In the genomic region with DNA sequence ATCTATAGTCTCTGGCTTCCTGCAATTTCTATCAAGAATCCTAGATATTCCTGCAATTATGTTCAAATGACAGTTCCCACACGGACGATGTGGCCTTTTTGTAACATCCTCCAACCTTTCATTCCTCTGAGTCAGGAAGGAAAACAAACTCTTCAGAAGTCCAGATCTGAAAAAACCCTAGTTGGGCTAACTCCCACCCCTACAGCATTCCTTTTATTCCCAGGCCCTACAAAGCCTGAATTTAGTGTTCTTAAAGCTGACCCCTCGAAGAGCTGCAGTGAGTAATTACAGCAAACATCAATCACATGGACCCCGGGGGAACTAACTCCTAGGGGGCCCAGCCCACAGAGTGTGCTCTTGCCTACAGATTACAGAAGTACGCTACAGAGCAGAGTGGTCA, we compare ENCODE assay signal across 1 cellular context.
TF ChIP-seq lines count a peak whose summit lies in the region.

No MANE protein-coding gene starts in this region.

TF ChIP-seq in GM23338, 12 proteins besides CTCF, POLR2A, EP300 and RAD21 (continued from another document):
- TF ChIP-seq, protein P1, sequence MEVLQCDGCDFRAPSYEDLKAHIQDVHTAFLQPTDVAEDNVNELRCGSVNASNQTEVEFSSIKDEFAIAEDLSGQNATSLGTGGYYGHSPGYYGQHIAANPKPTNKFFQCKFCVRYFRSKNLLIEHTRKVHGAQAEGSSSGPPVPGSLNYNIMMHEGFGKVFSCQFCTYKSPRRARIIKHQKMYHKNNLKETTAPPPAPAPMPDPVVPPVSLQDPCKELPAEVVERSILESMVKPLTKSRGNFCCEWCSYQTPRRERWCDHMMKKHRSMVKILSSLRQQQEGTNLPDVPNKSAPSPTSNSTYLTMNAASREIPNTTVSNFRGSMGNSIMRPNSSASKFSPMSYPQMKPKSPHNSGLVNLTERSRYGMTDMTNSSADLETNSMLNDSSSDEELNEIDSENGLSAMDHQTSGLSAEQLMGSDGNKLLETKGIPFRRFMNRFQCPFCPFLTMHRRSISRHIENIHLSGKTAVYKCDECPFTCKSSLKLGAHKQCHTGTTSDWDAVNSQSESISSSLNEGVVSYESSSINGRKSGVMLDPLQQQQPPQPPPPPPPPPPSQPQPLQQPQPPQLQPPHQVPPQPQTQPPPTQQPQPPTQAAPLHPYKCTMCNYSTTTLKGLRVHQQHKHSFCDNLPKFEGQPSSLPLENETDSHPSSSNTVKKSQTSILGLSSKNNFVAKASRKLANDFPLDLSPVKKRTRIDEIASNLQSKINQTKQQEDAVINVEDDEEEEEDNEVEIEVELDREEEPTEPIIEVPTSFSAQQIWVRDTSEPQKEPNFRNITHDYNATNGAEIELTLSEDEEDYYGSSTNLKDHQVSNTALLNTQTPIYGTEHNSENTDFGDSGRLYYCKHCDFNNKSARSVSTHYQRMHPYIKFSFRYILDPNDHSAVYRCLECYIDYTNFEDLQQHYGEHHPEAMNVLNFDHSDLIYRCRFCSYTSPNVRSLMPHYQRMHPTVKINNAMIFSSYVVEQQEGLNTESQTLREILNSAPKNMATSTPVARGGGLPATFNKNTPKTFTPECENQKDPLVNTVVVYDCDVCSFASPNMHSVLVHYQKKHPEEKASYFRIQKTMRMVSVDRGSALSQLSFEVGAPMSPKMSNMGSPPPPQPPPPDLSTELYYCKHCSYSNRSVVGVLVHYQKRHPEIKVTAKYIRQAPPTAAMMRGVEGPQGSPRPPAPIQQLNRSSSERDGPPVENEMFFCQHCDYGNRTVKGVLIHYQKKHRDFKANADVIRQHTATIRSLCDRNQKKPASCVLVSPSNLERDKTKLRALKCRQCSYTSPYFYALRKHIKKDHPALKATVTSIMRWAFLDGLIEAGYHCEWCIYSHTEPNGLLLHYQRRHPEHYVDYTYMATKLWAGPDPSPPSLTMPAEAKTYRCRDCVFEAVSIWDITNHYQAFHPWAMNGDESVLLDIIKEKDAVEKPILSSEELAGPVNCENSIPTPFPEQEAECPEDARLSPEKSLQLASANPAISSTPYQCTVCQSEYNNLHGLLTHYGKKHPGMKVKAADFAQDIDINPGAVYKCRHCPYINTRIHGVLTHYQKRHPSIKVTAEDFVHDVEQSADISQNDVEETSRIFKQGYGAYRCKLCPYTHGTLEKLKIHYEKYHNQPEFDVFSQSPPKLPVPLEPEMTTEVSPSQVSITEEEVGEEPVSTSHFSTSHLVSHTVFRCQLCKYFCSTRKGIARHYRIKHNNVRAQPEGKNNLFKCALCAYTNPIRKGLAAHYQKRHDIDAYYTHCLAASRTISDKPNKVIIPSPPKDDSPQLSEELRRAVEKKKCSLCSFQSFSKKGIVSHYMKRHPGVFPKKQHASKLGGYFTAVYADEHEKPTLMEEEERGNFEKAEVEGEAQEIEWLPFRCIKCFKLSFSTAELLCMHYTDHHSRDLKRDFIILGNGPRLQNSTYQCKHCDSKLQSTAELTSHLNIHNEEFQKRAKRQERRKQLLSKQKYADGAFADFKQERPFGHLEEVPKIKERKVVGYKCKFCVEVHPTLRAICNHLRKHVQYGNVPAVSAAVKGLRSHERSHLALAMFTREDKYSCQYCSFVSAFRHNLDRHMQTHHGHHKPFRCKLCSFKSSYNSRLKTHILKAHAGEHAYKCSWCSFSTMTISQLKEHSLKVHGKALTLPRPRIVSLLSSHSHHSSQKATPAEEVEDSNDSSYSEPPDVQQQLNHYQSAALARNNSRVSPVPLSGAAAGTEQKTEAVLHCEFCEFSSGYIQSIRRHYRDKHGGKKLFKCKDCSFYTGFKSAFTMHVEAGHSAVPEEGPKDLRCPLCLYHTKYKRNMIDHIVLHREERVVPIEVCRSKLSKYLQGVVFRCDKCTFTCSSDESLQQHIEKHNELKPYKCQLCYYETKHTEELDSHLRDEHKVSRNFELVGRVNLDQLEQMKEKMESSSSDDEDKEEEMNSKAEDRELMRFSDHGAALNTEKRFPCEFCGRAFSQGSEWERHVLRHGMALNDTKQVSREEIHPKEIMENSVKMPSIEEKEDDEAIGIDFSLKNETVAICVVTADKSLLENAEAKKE (CRISPR knock-in tag; IDR thresholded peaks at IDR 0.05), result no peak
- TF ChIP-seq, protein P2, sequence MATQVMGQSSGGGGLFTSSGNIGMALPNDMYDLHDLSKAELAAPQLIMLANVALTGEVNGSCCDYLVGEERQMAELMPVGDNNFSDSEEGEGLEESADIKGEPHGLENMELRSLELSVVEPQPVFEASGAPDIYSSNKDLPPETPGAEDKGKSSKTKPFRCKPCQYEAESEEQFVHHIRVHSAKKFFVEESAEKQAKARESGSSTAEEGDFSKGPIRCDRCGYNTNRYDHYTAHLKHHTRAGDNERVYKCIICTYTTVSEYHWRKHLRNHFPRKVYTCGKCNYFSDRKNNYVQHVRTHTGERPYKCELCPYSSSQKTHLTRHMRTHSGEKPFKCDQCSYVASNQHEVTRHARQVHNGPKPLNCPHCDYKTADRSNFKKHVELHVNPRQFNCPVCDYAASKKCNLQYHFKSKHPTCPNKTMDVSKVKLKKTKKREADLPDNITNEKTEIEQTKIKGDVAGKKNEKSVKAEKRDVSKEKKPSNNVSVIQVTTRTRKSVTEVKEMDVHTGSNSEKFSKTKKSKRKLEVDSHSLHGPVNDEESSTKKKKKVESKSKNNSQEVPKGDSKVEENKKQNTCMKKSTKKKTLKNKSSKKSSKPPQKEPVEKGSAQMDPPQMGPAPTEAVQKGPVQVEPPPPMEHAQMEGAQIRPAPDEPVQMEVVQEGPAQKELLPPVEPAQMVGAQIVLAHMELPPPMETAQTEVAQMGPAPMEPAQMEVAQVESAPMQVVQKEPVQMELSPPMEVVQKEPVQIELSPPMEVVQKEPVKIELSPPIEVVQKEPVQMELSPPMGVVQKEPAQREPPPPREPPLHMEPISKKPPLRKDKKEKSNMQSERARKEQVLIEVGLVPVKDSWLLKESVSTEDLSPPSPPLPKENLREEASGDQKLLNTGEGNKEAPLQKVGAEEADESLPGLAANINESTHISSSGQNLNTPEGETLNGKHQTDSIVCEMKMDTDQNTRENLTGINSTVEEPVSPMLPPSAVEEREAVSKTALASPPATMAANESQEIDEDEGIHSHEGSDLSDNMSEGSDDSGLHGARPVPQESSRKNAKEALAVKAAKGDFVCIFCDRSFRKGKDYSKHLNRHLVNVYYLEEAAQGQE (IDR thresholded peaks at IDR 0.05; ENCODE audit: unreplicated experiment), result no peak
- TF ChIP-seq ZNF331 (CRISPR knock-in tag; IDR thresholded peaks at IDR 0.05; ENCODE audit: low read depth) (no peak), ZNF114 (CRISPR knock-in tag; IDR thresholded peaks at IDR 0.05) (no peak), STAT1 (IDR thresholded peaks at IDR 0.05; ENCODE audit: unreplicated experiment) (no peak)
- TF ChIP-seq, protein P3, sequence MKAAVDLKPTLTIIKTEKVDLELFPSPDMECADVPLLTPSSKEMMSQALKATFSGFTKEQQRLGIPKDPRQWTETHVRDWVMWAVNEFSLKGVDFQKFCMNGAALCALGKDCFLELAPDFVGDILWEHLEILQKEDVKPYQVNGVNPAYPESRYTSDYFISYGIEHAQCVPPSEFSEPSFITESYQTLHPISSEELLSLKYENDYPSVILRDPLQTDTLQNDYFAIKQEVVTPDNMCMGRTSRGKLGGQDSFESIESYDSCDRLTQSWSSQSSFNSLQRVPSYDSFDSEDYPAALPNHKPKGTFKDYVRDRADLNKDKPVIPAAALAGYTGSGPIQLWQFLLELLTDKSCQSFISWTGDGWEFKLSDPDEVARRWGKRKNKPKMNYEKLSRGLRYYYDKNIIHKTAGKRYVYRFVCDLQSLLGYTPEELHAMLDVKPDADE (IDR thresholded peaks at IDR 0.05), result no peak
